ENCODE assay signal across 18 cellular contexts in the genomic region with DNA sequence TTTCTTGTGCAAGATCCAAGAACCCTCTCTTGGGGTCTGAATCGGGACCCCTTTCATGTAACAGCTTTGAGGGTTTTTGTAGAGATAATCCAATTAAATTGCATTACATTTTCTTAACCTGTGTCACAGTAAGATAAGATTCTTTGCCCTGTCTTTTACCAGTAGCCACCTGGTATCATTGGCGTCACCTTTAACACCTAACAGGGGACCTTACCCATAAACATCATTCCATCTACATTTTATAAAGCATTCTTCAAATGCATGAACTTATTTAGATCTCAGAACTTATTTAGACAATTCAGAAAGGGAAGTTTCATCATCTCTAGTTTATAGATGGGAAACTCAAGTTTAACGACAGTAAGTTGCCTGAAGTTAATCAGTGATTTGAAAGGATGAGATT.
"Had no signal": no experiment of that assay in that cellular context is flagged by ENCODE, and none has a peak within 500 bp of the region (broad histone marks: within the 10 kb centered on the region; RNA-seq: fewer than 3 reads in every experiment).

No MANE protein-coding gene starts in this region.

- H3K36me3 Mint-ChIP-seq: activated naive CD4-positive, alpha-beta T cell treated with anti-CD3 and anti-CD28 coated beads, Interleukin-2, amount 50 U/mL, for 24 hours; naive thymus-derived CD8-positive, alpha-beta T cell had no signal

- H3K27me3 ChIP-seq: left lung, tibial nerve had no signal

- H3K9me3 Mint-ChIP-seq: activated naive CD4-positive, alpha-beta T cell treated with anti-CD3 and anti-CD28 coated beads, Interleukin-2, amount 50 U/mL, for 24 hours; activated T-cell treated with anti-CD3 and anti-CD28 coated beads, Interleukin-2, amount 50 U/mL, for 4 hours; naive thymus-derived CD8-positive, alpha-beta T cell had no signal

- H3K36me3 ChIP-seq: left lung, tibial nerve had no signal

- H3K4me3 ChIP-seq: left lung, tibial nerve had no signal

- H3K27me3 Mint-ChIP-seq: activated naive CD4-positive, alpha-beta T cell treated with anti-CD3 and anti-CD28 coated beads, Interleukin-2, amount 50 U/mL, for 24 hours; naive thymus-derived CD8-positive, alpha-beta T cell had no signal

- ATAC-seq: activated T-cell treated with anti-CD3 and anti-CD28 coated beads, Interleukin-2, amount 50 U/mL, for 4 hours; esophagus mucosa; left lung; naive thymus-derived CD8-positive, alpha-beta T cell had no signal

- H3K4me3 Mint-ChIP-seq: activated naive CD4-positive, alpha-beta T cell treated with anti-CD3 and anti-CD28 coated beads, Interleukin-2, amount 50 U/mL, for 24 hours; activated T-cell treated with anti-CD3 and anti-CD28 coated beads, Interleukin-2, amount 50 U/mL, for 4 hours had no signal

- DNase-seq: activated CD4-positive, CD25-positive, alpha-beta regulatory T cell; activated effector memory CD4-positive, alpha-beta T cell treated with anti-CD3 and anti-CD28 coated beads, Interleukin-2, amount 50 U/mL, for 16 hours; activated T-cell treated with anti-CD3 and anti-CD28 coated beads, Interleukin-2, amount 50 U/mL, for 4 hours; dermis blood vessel endothelial cell; hippocampal formation; kidney; left lung; mammary epithelial cell; naive thymus-derived CD8-positive, alpha-beta T cell; posterior cingulate gyrus; stimulated activated CD4-positive, alpha-beta T cell treated with anti-CD3 and anti-CD28 coated beads, Interleukin-15, amount 100 ng/mL, for 24 hours; stimulated activated CD4-positive, alpha-beta T cell treated with anti-CD3 and anti-CD28 coated beads, Interleukin-4, amount 100 ng/mL, for 24 hours; stimulated activated naive CD4-positive, alpha-beta T cell treated with Interleukin-2 at 50 U/mL for 16 hours; substantia nigra; SW 1271 had no signal

- H3K9me3 ChIP-seq: left lung, tibial nerve had no signal

- H3K27ac ChIP-seq: left lung, tibial nerve had no signal
